In genomic region chr19:33809960-33810359, GRCh38 we compare ENCODE assay signal across 25 cellular contexts. TPM values are rescaled to one million over a fixed set of nuclear protein-coding genes. Genes with fewer than 3 reads are reported as not detected.
DNase-seq lines count a peak whose midpoint lies in the region; ATAC-seq, FAIRE-seq and TF ChIP-seq lines count a peak whose summit lies in the region.
"Had no signal": no experiment of that assay in that cellular context is flagged by ENCODE, and none has a peak within 500 bp of the region (broad histone marks: within the 10 kb centered on the region; RNA-seq: fewer than 3 reads in every experiment).

No MANE protein-coding gene starts in this region.

- ATAC-seq in A549 (peak in 1 of 2 experiments; percentile 32; a peak in 3 of 6 replicates), right cardiac atrium (peak; percentile 25 to 85), WTC11 (no peak)

- peaks cover 31% of the 10 kb centered on the region for H3K36me3 Mint-ChIP-seq in chondrocyte (ENCODE audit: low read depth)
- H3K36me3 Mint-ChIP-seq in activated CD4-positive, alpha-beta T cell treated with anti-CD3 and anti-CD28 coated beads, Interleukin-2, amount 10 ng/mL, durations not matched to agents 24 days and 14 days (ENCODE audit: low read depth), result no peaks in the 10 kb centered on the region
- peaks cover 29% of the 10 kb centered on the region for H3K36me3 Mint-ChIP-seq in WTC11
- H3K36me3 Mint-ChIP-seq: memory B cell had no signal

- H3K4me1 Mint-ChIP-seq in chondrocyte (ENCODE audit: low read depth) (peaks cover 18% of the 10 kb centered on the region), WTC11 (peaks cover 12% of the 10 kb centered on the region)
- H3K4me1 Mint-ChIP-seq in activated CD4-positive, alpha-beta T cell treated with anti-CD3 and anti-CD28 coated beads, Interleukin-2, amount 10 ng/mL, durations not matched to agents 24 days and 14 days, result peaks cover 7% of the 10 kb centered on the region
- H3K4me1 Mint-ChIP-seq: memory B cell had no signal

- DNase-seq in A549 (ENCODE audit: low read depth in 1 of 2, low spot score in 1 of 2) (peak in 1 of 2 experiments; percentile 58), H54 (ENCODE audit: insufficient read length, low spot score) (peak; percentile 53), chondrocyte (ENCODE audit: low spot score) (peak; percentile 67), right cardiac atrium (peak in 2 of 3 donors; percentile 47 to 48), NCI-H146 (lab: John Stamatoyannopoulos, UW) (no peak), T-helper 1 cell (no peak), WTC11 (ENCODE audit: low spot score) (no peak)
- DNase-seq in activated CD4-positive, alpha-beta T cell treated with anti-CD3 and anti-CD28 coated beads, Interleukin-2, amount 10 ng/mL, durations not matched to agents 24 days and 14 days, result no peak
- DNase-seq: ACHN; activated CD4-positive, alpha-beta T cell treated with anti-CD3 and anti-CD28 coated beads for 1 hour; activated CD8-positive, alpha-beta memory T cell treated with anti-CD3 and anti-CD28 coated beads for 24 hours; activated T-cell treated with anti-CD3 and anti-CD28 coated beads, Interleukin-2, amount 50 U/mL, for 24 hours; amygdala; caudate nucleus; H7; KG1; NCI-H1930; nucleus accumbens; SHP77; upper lobe of left lung had no signal

- H3K4me2 ChIP-seq in A549, result 0 out of 3 replicates have a peak overlapping the region, but pooled peaks have one; percentile 5

- TF ChIP-seq POLR2A in A549 (IDR thresholded peaks at IDR 0.05; ENCODE audit: low read length) (no peak), H54 (IDR thresholded peaks at IDR 0.05; ENCODE audit: low read depth, low read length) (no peak)

- TF ChIP-seq EP300 in A549 (IDR thresholded peaks at IDR 0.05), result no peak

- H3K27ac Mint-ChIP-seq in chondrocyte (ENCODE audit: unreplicated experiment) (peak overlapping the region; percentile 5), WTC11 (no peak overlapping the region)
- no peak overlapping the region for H3K27ac Mint-ChIP-seq in activated CD4-positive, alpha-beta T cell treated with anti-CD3 and anti-CD28 coated beads, Interleukin-2, amount 10 ng/mL, durations not matched to agents 24 days and 14 days
- H3K27ac Mint-ChIP-seq: activated T-cell treated with anti-CD3 and anti-CD28 coated beads, Interleukin-2, amount 50 U/mL, for 24 hours; memory B cell had no signal

- no peak overlapping the region for H3K4me3 ChIP-seq in A549
- no peak overlapping the region for H3K4me3 ChIP-seq in right cardiac atrium (ENCODE audit: low read length)
- H3K4me3 ChIP-seq: BLaER1 treated with 17β-estradiol and CSF1 and Interleukin-3, amounts not matched to agents 10 nM and 100 nM; upper lobe of left lung had no signal

- H3K9me3 ChIP-seq in A549 (no peaks in the 10 kb centered on the region), right cardiac atrium (ENCODE audit: control insufficient read depth, low read length) (no peaks in the 10 kb centered on the region)
- H3K9me3 ChIP-seq: BLaER1 treated with 17β-estradiol and CSF1 and Interleukin-3, amounts not matched to agents 10 nM and 100 nM; upper lobe of left lung had no signal

- H3K27ac ChIP-seq in A549 (peak overlapping the region in 1 of 2 experiments; percentile 21; a peak in 1 of 6 replicates), right cardiac atrium (ENCODE audit: low read length) (no peak overlapping the region)
- H3K27ac ChIP-seq: upper lobe of left lung had no signal

- intact Hi-C loops in right cardiac atrium (cut with DNase I), result no loop called here
- intact Hi-C loops in activated CD4-positive, alpha-beta T cell treated with anti-CD3 and anti-CD28 coated beads, Interleukin-2, amount 10 ng/mL, durations not matched to agents 24 days and 14 days (cut with micrococcal nuclease), result no loop called here

- WGBS in A549 (ENCODE audit: missing lambda C conversion rate), result 78% methylated on average over 6 of the region's 6 CpGs
- 80% methylated on average over 6 of the region's 6 CpGs for WGBS in right cardiac atrium

- CTCF ChIA-PET in A549 (lab: Yijun Ruan, JAX) (interaction anchor here (1.0 to 7.7 kb wide), 4 partner anchors 9 to 74 kb away, joined by 3 to 66 read pairs (median 11); no protein-coding TSS in a partner anchor), WTC11 (lab: Charles Lee) (interaction anchor here (0.8 kb wide), 1 partner anchor 394 kb away, joined by 3 read pairs; no protein-coding TSS in a partner anchor)

- H3K9me3 Mint-ChIP-seq in chondrocyte (ENCODE audit: low read depth), result no peaks in the 10 kb centered on the region
- no peaks in the 10 kb centered on the region for H3K9me3 Mint-ChIP-seq in activated CD4-positive, alpha-beta T cell treated with anti-CD3 and anti-CD28 coated beads, Interleukin-2, amount 10 ng/mL, durations not matched to agents 24 days and 14 days
- no peaks in the 10 kb centered on the region for H3K9me3 Mint-ChIP-seq in WTC11
- H3K9me3 Mint-ChIP-seq: activated T-cell treated with anti-CD3 and anti-CD28 coated beads, Interleukin-2, amount 50 U/mL, for 24 hours; memory B cell had no signal

- H3K4me1 ChIP-seq in A549 (peaks cover 44% of the 10 kb centered on the region), right cardiac atrium (ENCODE audit: control insufficient read depth, insufficient read depth, low read length) (no peaks in the 10 kb centered on the region)

- TF ChIP-seq CTCF in A549 (IDR thresholded peaks at IDR 0.05) (no peak), chondrocyte (IDR thresholded peaks at IDR 0.05) (no peak), WTC11 (IDR thresholded peaks at IDR 0.05) (no peak)

- no peak for FAIRE-seq in A549 (lab: Jason Lieb, UNC)
- FAIRE-seq in H54 (lab: Jason Lieb, UNC), result no peak
- FAIRE-seq: D721Med, GM18507, TTC549 had no signal

- H3K27me3 ChIP-seq in right cardiac atrium (ENCODE audit: control insufficient read depth, insufficient read depth), result no peaks in the 10 kb centered on the region
- H3K27me3 ChIP-seq: BLaER1 treated with 17β-estradiol and CSF1 and Interleukin-3, amounts not matched to agents 10 nM and 100 nM; upper lobe of left lung had no signal

- POLR2A ChIA-PET in A549 (lab: Yijun Ruan, JAX) (no interaction called here), WTC11 (lab: Charles Lee) (no interaction called here)

- H3K4me3 Mint-ChIP-seq in chondrocyte (ENCODE audit: unreplicated experiment) (no peak overlapping the region), WTC11 (no peak overlapping the region)
- no peak overlapping the region for H3K4me3 Mint-ChIP-seq in activated CD4-positive, alpha-beta T cell treated with anti-CD3 and anti-CD28 coated beads, Interleukin-2, amount 10 ng/mL, durations not matched to agents 24 days and 14 days
- H3K4me3 Mint-ChIP-seq: activated T-cell treated with anti-CD3 and anti-CD28 coated beads, Interleukin-2, amount 50 U/mL, for 24 hours; memory B cell had no signal

- TF ChIP-seq RAD21 in A549 (conservative IDR thresholded peaks at IDR 0.05 in 1 of 2, IDR thresholded peaks at IDR 0.05 in 1 of 2), result no peak

- no peaks in the 10 kb centered on the region for H3K27me3 Mint-ChIP-seq in chondrocyte (ENCODE audit: low read depth)
- no peaks in the 10 kb centered on the region for H3K27me3 Mint-ChIP-seq in activated CD4-positive, alpha-beta T cell treated with anti-CD3 and anti-CD28 coated beads, Interleukin-2, amount 10 ng/mL, durations not matched to agents 24 days and 14 days
- H3K27me3 Mint-ChIP-seq in WTC11 (ENCODE audit: low read depth), result no peaks in the 10 kb centered on the region
- H3K27me3 Mint-ChIP-seq: memory B cell had no signal

TF ChIP-seq in A549, 52 proteins besides CTCF, POLR2A, EP300 and RAD21:
- TF ChIP-seq FOSL2 (IDR thresholded peaks at IDR 0.05) (no peak), FOSL2 (CRISPR knock-in tag; IDR thresholded peaks at IDR 0.05) (peak; percentile 51; the same call in 1 of the 2 replicates), ZSCAN20 (CRISPR knock-in tag; IDR thresholded peaks at IDR 0.05) (no peak)

TF ChIP-seq in WTC11, 78 proteins besides CTCF, POLR2A, EP300 and RAD21 (continues in another document):
- TF ChIP-seq NFYB (CRISPR knock-in tag; conservative IDR thresholded peaks at IDR 0.05; ENCODE audit: low read depth), result no peak
- TF ChIP-seq ATF1 (CRISPR knock-in tag; IDR thresholded peaks at IDR 0.05), result no peak
- TF ChIP-seq ZBTB43 (CRISPR knock-in tag; IDR thresholded peaks at IDR 0.05), result no peak
- no peak for TF ChIP-seq PREB (CRISPR knock-in tag; IDR thresholded peaks at IDR 0.05; ENCODE audit: borderline replicate concordance)
- TF ChIP-seq ZNF138 (CRISPR knock-in tag; conservative IDR thresholded peaks at IDR 0.05), result no peak

RNA-seq across cellular contexts. Expression of gene KCTD15, which starts 13.3 kb away (rescaled TPM):
- polyA plus RNA-seq in A549 (2011; rRNA removed) (54.0 and 55.7 TPM in 2 replicates), A549 (2017; fragmentation: RNase III; extraction: RNeasy Plus Mini Kit Qiagen cat#74134 plus additional on column Dnase treatment) (53.4 to 56.5 TPM (median 55.7 TPM) in 3 replicates), right cardiac atrium (10.3 TPM)
- 122 and 161 TPM in 2 replicates for polyA plus RNA-seq in A549 (2012; cell fraction: cytosol; rRNA removed)
- polyA plus RNA-seq in A549 (2012; cell fraction: nucleus; rRNA removed), result 266 and 321 TPM in 2 replicates
- polyA minus RNA-seq in A549 (2011; rRNA and poly(A)+ RNA removed), result 48.2 and 48.5 TPM in 2 replicates
- total RNA-seq in chondrocyte (48.1 to 64.2 TPM (median 60.7 TPM) in 3 replicates), right cardiac atrium (10 to 100 TPM; 10.6 to 14.6 (median 12.7) TPM), WTC11 (2021) (32.7 to 41.5 TPM (median 35.5 TPM) in 3 replicates)
- total RNA-seq in activated CD4-positive, alpha-beta T cell treated with anti-CD3 and anti-CD28 coated beads, Interleukin-2, amount 10 ng/mL, durations not matched to agents 24 days and 14 days, result 10.6 and 12.1 TPM in 2 replicates

Comparison
In these comparisons a context has a peak if more than half of its experiments do, and no peak if none do; other contexts are left out.
1. DNase-seq: peak in H54 (single experiment), chondrocyte (single experiment) and right cardiac atrium (2 of 3); none in NCI-H146 (single experiment), T-helper 1 cell (0 of 5), activated CD4-positive, alpha-beta T cell treated with anti-CD3 and anti-CD28 coated beads, Interleukin-2, amount 10 ng/mL, durations not matched to agents 24 days and 14 days (single experiment) and WTC11 (single experiment).